17 cellular contexts compared by ENCODE assay signal in the genomic region with DNA sequence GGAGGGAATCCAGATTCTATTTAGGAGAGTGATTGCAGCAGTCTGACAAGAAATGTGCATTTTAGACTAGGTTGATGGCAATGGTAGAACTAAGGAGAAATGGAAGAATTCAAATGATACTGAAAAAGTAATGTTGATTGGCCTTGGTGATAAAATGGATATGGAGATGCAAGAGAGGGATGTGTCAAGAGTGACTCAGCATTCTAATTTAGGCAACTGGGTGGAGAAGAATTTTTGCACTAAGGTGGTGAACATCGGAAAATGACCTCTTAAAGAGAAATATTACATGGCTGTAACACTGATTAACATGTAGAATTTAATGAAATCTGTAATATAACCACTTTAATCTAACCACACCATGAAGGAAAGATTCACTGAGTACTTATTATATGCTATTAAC.
DNase-seq lines count a peak whose midpoint lies in the region; FAIRE-seq and TF ChIP-seq lines count a peak whose summit lies in the region.
"Had no signal": no experiment of that assay in that cellular context is flagged by ENCODE, and none has a peak within 500 bp of the region (broad histone marks: within the 10 kb centered on the region; RNA-seq: fewer than 3 reads in every experiment).

No MANE protein-coding gene starts in this region.

- H3K4me2 ChIP-seq in astrocyte (ENCODE audit: low read length) = no peak overlapping the region

- no TSS peak for BruUV-seq in Calu3 (replicated peaks; lab: Mats Ljungman, UMichigan)

- no peak overlapping the region for H3K27ac ChIP-seq in astrocyte (ENCODE audit: low read depth, low read length)

- no peaks in the 10 kb centered on the region for H3K4me1 Mint-ChIP-seq in astrocyte (ENCODE audit: low read depth, unreplicated experiment)
- no peaks in the 10 kb centered on the region for H3K4me1 Mint-ChIP-seq in Calu3 (ENCODE audit: low read depth, unreplicated experiment)

- H3K27ac Mint-ChIP-seq in astrocyte (ENCODE audit: unreplicated experiment) (no peak overlapping the region), Calu3 (ENCODE audit: unreplicated experiment) (no peak overlapping the region)

- no peaks in the 10 kb centered on the region for H3K79me2 ChIP-seq in astrocyte (ENCODE audit: insufficient read depth, low read length)

- H3K36me3 ChIP-seq in astrocyte (ENCODE audit: insufficient read depth, low read length) = no peaks in the 10 kb centered on the region
- H3K36me3 ChIP-seq: MG63 had no signal

- H3K4me3 ChIP-seq in AG10803 (ENCODE audit: low read length) (no peak overlapping the region), astrocyte (ENCODE audit: insufficient read depth, low read depth, low read length) (no peak overlapping the region)
- H3K4me3 ChIP-seq: MG63 had no signal

- TF ChIP-seq CTCF in AG10803 (conservative IDR thresholded peaks at IDR 0.05; ENCODE audit: low read length) (no peak), astrocyte (IDR thresholded peaks at IDR 0.05; ENCODE audit: insufficient read depth, low read depth, low read length) (no peak), Calu3 (IDR thresholded peaks at IDR 0.05; ENCODE audit: unreplicated experiment) (no peak)

- FAIRE-seq in H54 (lab: Jason Lieb, UNC) (peak; percentile 71), astrocyte (lab: Jason Lieb, UNC) (no peak)
- FAIRE-seq: GM12891 had no signal

- H3K36me3 Mint-ChIP-seq in astrocyte (ENCODE audit: low read depth, unreplicated experiment) = no peaks in the 10 kb centered on the region
- no peaks in the 10 kb centered on the region for H3K36me3 Mint-ChIP-seq in Calu3 (ENCODE audit: insufficient read depth, unreplicated experiment)

- H2AFZ ChIP-seq in astrocyte (ENCODE audit: low read depth, low read length) = no peak overlapping the region

- no peaks in the 10 kb centered on the region for H3K27me3 Mint-ChIP-seq in astrocyte (ENCODE audit: low read depth, unreplicated experiment)
- no peaks in the 10 kb centered on the region for H3K27me3 Mint-ChIP-seq in Calu3 (ENCODE audit: unreplicated experiment)

- DNase-seq in AG10803 (ENCODE audit: low read depth) = peak; percentile 15
- no peak for DNase-seq in H54 (ENCODE audit: insufficient read length, low spot score)
- DNase-seq in astrocyte (ENCODE audit: low read depth) = peak; percentile 7
- peak; percentile 17 for DNase-seq in iris pigment epithelial cell (ENCODE audit: low read depth)
- DNase-seq in NCI-H1105 treated with DMSO at 0.1 percent for 48 hours (lab: John Stamatoyannopoulos, UW) = no peak
- no peak for DNase-seq in stimulated activated CD4-positive, alpha-beta T cell treated with anti-CD3 and anti-CD28 coated beads, Interleukin-4, amount 100 ng/mL, for 4 hours
- no peak for DNase-seq in Calu3
- DNase-seq in activated effector memory CD4-positive, alpha-beta T cell treated with anti-CD3 and anti-CD28 coated beads, Interleukin-2, amount 50 U/mL, for 16 hours = no peak
- DNase-seq: C1 segment of cervical spinal cord, DMS153, KG1, MG63, NCI-H1417 treated with DMSO at 0.1 percent for 48 hours, NCI-H2029, NCI-H510A, SW 1271 had no signal

- H3K27me3 ChIP-seq in astrocyte (ENCODE audit: insufficient read depth, low read length) = no peaks in the 10 kb centered on the region
- H3K27me3 ChIP-seq: MG63 had no signal

- H4K20me1 ChIP-seq in astrocyte (ENCODE audit: insufficient read depth, low read length) = no peaks in the 10 kb centered on the region

- H3K4me3 Mint-ChIP-seq in astrocyte (ENCODE audit: unreplicated experiment) = no peak overlapping the region
- H3K4me3 Mint-ChIP-seq in Calu3 (ENCODE audit: low read depth, unreplicated experiment) = no peak overlapping the region

- H3K9ac ChIP-seq in astrocyte (ENCODE audit: low read length) = no peak overlapping the region

- H3K4me1 ChIP-seq in astrocyte (ENCODE audit: insufficient read depth, low read length) = no peaks in the 10 kb centered on the region

- TF ChIP-seq POLR2A in H54 (IDR thresholded peaks at IDR 0.05; ENCODE audit: low read depth, low read length) = no peak

- H3K9me3 Mint-ChIP-seq in astrocyte (ENCODE audit: unreplicated experiment) = no peaks in the 10 kb centered on the region
- no peaks in the 10 kb centered on the region for H3K9me3 Mint-ChIP-seq in Calu3 (ENCODE audit: low read depth, unreplicated experiment)

- CTCF ChIA-PET in Calu3 (lab: Charles Lee) = no interaction called here

- intact Hi-C loops in Calu3 (cut with micrococcal nuclease; ENCODE audit: unreplicated experiment) = no loop called here

- H3K9me3 ChIP-seq in astrocyte (ENCODE audit: insufficient read depth, low read depth, low read length) = no peaks in the 10 kb centered on the region
- H3K9me3 ChIP-seq: MG63 had no signal

Comparison
In these comparisons a context has a peak if more than half of its experiments do, and no peak if none do; other contexts are left out.
1. DNase-seq: peak in AG10803 (single experiment), astrocyte (single experiment) and iris pigment epithelial cell (single experiment); none in H54 (single experiment), NCI-H1105 treated with DMSO at 0.1 percent for 48 hours (single experiment), stimulated activated CD4-positive, alpha-beta T cell treated with anti-CD3 and anti-CD28 coated beads, Interleukin-4, amount 100 ng/mL, for 4 hours (0 of 2), Calu3 (single experiment) and activated effector memory CD4-positive, alpha-beta T cell treated with anti-CD3 and anti-CD28 coated beads, Interleukin-2, amount 50 U/mL, for 16 hours (single experiment).